Comparison of ENCODE assay signal across 1 cellular context in genomic region chr17:76727745-76728456, GRCh38.
A peak's percentile ranks its signal among the peaks of the same experiment; 100 is the strongest.
TF ChIP-seq lines count a peak whose summit lies in the region.

No MANE protein-coding gene starts in this region.

TF ChIP-seq in K562, 482 proteins besides CTCF, POLR2A, EP300 and RAD21:
- 0 out of 4 replicates have a peak, but pooled peaks of 1 of the 2 experiments have one; percentile 10 for TF ChIP-seq RCOR1 (IDR thresholded peaks at IDR 0.05; ENCODE audit: borderline replicate concordance in 1 of 2, low read depth in 2 of 2, low read length in 2 of 2)
- no peak for TF ChIP-seq TAF1 (IDR thresholded peaks at IDR 0.05; ENCODE audit: control insufficient read depth, extremely low read depth, insufficient read depth, low read length, severe bottlenecking)
- TF ChIP-seq HDAC1 (IDR thresholded peaks at IDR 0.05), result peak in 1 of 2 experiments; percentile 25; a peak in 1 of 4 replicates
- TF ChIP-seq MLLT1 (IDR thresholded peaks at IDR 0.05), result peak in 1 of 2 experiments; percentile 50; a peak in 1 of 4 replicates
- TF ChIP-seq KDM1A (IDR thresholded peaks at IDR 0.05), result peak in 1 of 2 experiments; percentile 67; a peak in 1 of 4 replicates
- TF ChIP-seq, protein P1, sequence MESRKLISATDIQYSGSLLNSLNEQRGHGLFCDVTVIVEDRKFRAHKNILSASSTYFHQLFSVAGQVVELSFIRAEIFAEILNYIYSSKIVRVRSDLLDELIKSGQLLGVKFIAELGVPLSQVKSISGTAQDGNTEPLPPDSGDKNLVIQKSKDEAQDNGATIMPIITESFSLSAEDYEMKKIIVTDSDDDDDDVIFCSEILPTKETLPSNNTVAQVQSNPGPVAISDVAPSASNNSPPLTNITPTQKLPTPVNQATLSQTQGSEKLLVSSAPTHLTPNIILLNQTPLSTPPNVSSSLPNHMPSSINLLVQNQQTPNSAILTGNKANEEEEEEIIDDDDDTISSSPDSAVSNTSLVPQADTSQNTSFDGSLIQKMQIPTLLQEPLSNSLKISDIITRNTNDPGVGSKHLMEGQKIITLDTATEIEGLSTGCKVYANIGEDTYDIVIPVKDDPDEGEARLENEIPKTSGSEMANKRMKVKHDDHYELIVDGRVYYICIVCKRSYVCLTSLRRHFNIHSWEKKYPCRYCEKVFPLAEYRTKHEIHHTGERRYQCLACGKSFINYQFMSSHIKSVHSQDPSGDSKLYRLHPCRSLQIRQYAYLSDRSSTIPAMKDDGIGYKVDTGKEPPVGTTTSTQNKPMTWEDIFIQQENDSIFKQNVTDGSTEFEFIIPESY (CRISPR knock-in tag; IDR thresholded peaks at IDR 0.05), result peak; percentile 15; the same call in 1 of the 2 replicates
- peak; percentile 57 for TF ChIP-seq ZNF384 (IDR thresholded peaks at IDR 0.05; ENCODE audit: low read depth, low read length)
- no peak for TF ChIP-seq SAP30 (IDR thresholded peaks at IDR 0.05; ENCODE audit: borderline replicate concordance, insufficient read depth, low read depth, low read length, poor library complexity, severe bottlenecking)
